Comparison of ENCODE assay signal across 22 cellular contexts in genomic region chr20:62210496-62210855, GRCh38. TPM values are rescaled to one million over a fixed set of nuclear protein-coding genes. Genes with fewer than 3 reads are reported as not detected.
DNase-seq lines count a peak whose midpoint lies in the region; TF ChIP-seq lines count a peak whose summit lies in the region.
"Had no signal": no experiment of that assay in that cellular context is flagged by ENCODE, and none has a peak within 500 bp of the region (broad histone marks: within the 10 kb centered on the region; RNA-seq: fewer than 3 reads in every experiment).

No MANE protein-coding gene starts in this region.

- H3K79me2 ChIP-seq in Karpas-422 (ENCODE audit: low read length), result no peaks in the 10 kb centered on the region

- TF ChIP-seq EP300 in Ishikawa (IDR thresholded peaks at IDR 0.05; ENCODE audit: borderline replicate concordance) (no peak), tibial nerve (IDR thresholded peaks at IDR 0.05) (no peak)

- no peaks in the 10 kb centered on the region for H3K9me2 ChIP-seq in Karpas-422 (replicated peaks; ENCODE audit: insufficient read depth, low read length)

- H3K27me3 ChIP-seq in BE2C (no peaks in the 10 kb centered on the region), Karpas-422 (ENCODE audit: low read length) (no peaks in the 10 kb centered on the region), tibial nerve (peaks cover 0 to 51% of the 10 kb centered on the region in 2 donors)

- peaks cover 5% of the 10 kb centered on the region for H3K4me1 ChIP-seq in BE2C
- peaks cover 9% of the 10 kb centered on the region for H3K4me1 ChIP-seq in Karpas-422 (ENCODE audit: low read length)
- H3K4me1 ChIP-seq in tibial nerve, result peaks cover 0 to 7% (median 0%) of the 10 kb centered on the region in 4 donors
- H3K4me1 ChIP-seq: heart right ventricle had no signal

- no peaks in the 10 kb centered on the region for H3K9me3 ChIP-seq in BE2C
- H3K9me3 ChIP-seq in Karpas-422 (ENCODE audit: low read length), result no peaks in the 10 kb centered on the region
- H3K9me3 ChIP-seq in tibial nerve, result no peaks in the 10 kb centered on the region
- H3K9me3 ChIP-seq: heart right ventricle, thoracic aorta had no signal

- H3K9ac ChIP-seq in Karpas-422 (ENCODE audit: low read length), result no peak overlapping the region

- no peak for TF ChIP-seq RAD21 in Ishikawa (IDR thresholded peaks at IDR 0.05; ENCODE audit: low read depth)

- H3K27ac ChIP-seq in Karpas-422 (ENCODE audit: low read length), result no peak overlapping the region
- H3K27ac ChIP-seq in tibial nerve, result no peak overlapping the region
- H3K27ac ChIP-seq: cardiac muscle cell, heart right ventricle, thoracic aorta had no signal

- H3K4me2 ChIP-seq in Karpas-422 (ENCODE audit: low read depth, low read length, poor library complexity, severe bottlenecking), result no peak overlapping the region

- in situ Hi-C loops in KBM-7 (cut with MboI; ENCODE audit: low pct_unique_long_range_greater_than_20kb, low sequenced_read_pairs), result no loop called here

- DNase-seq in BE2C (peak; percentile 59), NCI-H2107 (lab: John Stamatoyannopoulos, UW) (peak; percentile 78), NCI-H774 (lab: John Stamatoyannopoulos, UW) (peak; percentile 78), Karpas-422 (no peak), SKM-1 (lab: John Stamatoyannopoulos, UW; ENCODE audit: unreplicated experiment) (no peak), KBM-7 (no peak), tibial nerve (ENCODE audit: low spot score in 2 of 2) (no peak)
- DNase-seq: activated naive CD4-positive, alpha-beta T cell treated with anti-CD3 and anti-CD28 coated beads for 36 hours; activated T-cell treated with anti-CD3 and anti-CD28 coated beads, Interleukin-2, amount 50 U/mL, for 4 hours; NCI-H2171; RPMI8226; stimulated activated CD4-positive, alpha-beta T cell treated with anti-CD3 and anti-CD28 coated beads, Interleukin-2, amount 100 ng/mL, for 24 hours; stimulated activated naive B cell treated with anti-CD40 and anti-IgM and Interleukin-4, amounts not matched to agents 10 μg/mL and 1 μg/mL and 100 μg/mL, for 72 hours had no signal

- no peak overlapping the region for H2AFZ ChIP-seq in Karpas-422 (ENCODE audit: low read length)

- WGBS in tibial nerve, 2 donors, result 46 to 56% methylated on average over 16 to 20 of the region's 21 CpGs

- H4K20me1 ChIP-seq in Karpas-422 (ENCODE audit: insufficient read depth, low read depth, low read length), result peaks cover 14% of the 10 kb centered on the region; the same call in 1 of the 2 replicates

- TF ChIP-seq CTCF in BE2C (IDR thresholded peaks at IDR 0.05; ENCODE audit: low read depth, low read length) (no peak), tibial nerve (IDR thresholded peaks at IDR 0.05) (no peak)

- H3K36me3 ChIP-seq in BE2C (peaks cover 2% of the 10 kb centered on the region; the same call in 1 of the 2 replicates), Karpas-422 (ENCODE audit: insufficient read depth, low read length) (no peaks in the 10 kb centered on the region), tibial nerve (peaks cover 0 to 9% (median 0%) of the 10 kb centered on the region in 3 donors)
- H3K36me3 ChIP-seq: cardiac muscle cell, thoracic aorta had no signal

- H3K4me3 ChIP-seq in BE2C (ENCODE audit: low read depth, low read length) (peak overlapping the region; percentile 19), Karpas-422 (ENCODE audit: low read length) (no peak overlapping the region), tibial nerve (no peak overlapping the region)
- H3K4me3 ChIP-seq: cardiac muscle cell, GM12878, heart right ventricle, thoracic aorta had no signal

- TF ChIP-seq POLR2A in tibial nerve (IDR thresholded peaks at IDR 0.05), result no peak

TF ChIP-seq in Ishikawa, 13 proteins besides CTCF, POLR2A, EP300 and RAD21:
- no peak for TF ChIP-seq NFIC (IDR thresholded peaks at IDR 0.05)
- TF ChIP-seq EGR1 (IDR thresholded peaks at IDR 0.05), result 0 out of 2 replicates have a peak, but pooled peaks have one; percentile 21

RNA-seq across cellular contexts. Expression of gene HRH3, which starts 9.6 kb away (rescaled TPM):
- polyA plus RNA-seq in BE2C (2012; ENCODE audit: insufficient read depth, insufficient read length, low read depth), result 13.0 TPM
- total RNA-seq in Karpas-422 (2014; rRNA removed; shearing (Covaris generic); ENCODE audit: low replicate concordance), result not detected in 2 replicates
- not detected for total RNA-seq in tibial nerve
- total RNA-seq: A673; activated naive CD4-positive, alpha-beta T cell treated with anti-CD3 and anti-CD28 coated beads for 36 hours; activated T-cell treated with anti-CD3 and anti-CD28 coated beads, Interleukin-2, amount 50 U/mL, for 4 hours; cardiac muscle cell; GM12878; heart right ventricle; lower leg skin; mononuclear cell; thoracic aorta had no signal
- polyA plus RNA-seq: cardiac muscle cell, CD14-positive monocyte, GM12878, heart right ventricle had no signal

RNA-seq across cellular contexts. Expression of gene MTG2, which starts 27.6 kb away (rescaled TPM):
- polyA plus RNA-seq in BE2C (2012; ENCODE audit: insufficient read depth, insufficient read length, low read depth), result 102 TPM
- 20.2 and 31.5 TPM in 2 replicates for total RNA-seq in Karpas-422 (2014; rRNA removed; shearing (Covaris generic); ENCODE audit: low replicate concordance)
- total RNA-seq in tibial nerve, result 10 to 100 TPM; 24.7 to 46.9 (median 41.6) TPM

RNA-seq across cellular contexts. Expression of gene OSBPL2, which starts 27.8 kb away (rescaled TPM):
- 22.4 TPM for polyA plus RNA-seq in BE2C (2012; ENCODE audit: insufficient read depth, insufficient read length, low read depth)
- total RNA-seq in Karpas-422 (2014; rRNA removed; shearing (Covaris generic); ENCODE audit: low replicate concordance), result 19.1 and 22.6 TPM in 2 replicates
- total RNA-seq in tibial nerve, result 10 to 100 TPM; 23.1 to 31.6 (median 27.1) TPM

Comparison
In these comparisons a context has a peak if more than half of its experiments do, and no peak if none do; other contexts are left out.
1. DNase-seq: peak in BE2C (single experiment), NCI-H2107 (single experiment) and NCI-H774 (single experiment); none in Karpas-422 (single experiment), SKM-1 (single experiment), KBM-7 (single experiment) and tibial nerve (0 of 2).